7 cellular contexts compared by ENCODE assay signal in the genomic region with DNA sequence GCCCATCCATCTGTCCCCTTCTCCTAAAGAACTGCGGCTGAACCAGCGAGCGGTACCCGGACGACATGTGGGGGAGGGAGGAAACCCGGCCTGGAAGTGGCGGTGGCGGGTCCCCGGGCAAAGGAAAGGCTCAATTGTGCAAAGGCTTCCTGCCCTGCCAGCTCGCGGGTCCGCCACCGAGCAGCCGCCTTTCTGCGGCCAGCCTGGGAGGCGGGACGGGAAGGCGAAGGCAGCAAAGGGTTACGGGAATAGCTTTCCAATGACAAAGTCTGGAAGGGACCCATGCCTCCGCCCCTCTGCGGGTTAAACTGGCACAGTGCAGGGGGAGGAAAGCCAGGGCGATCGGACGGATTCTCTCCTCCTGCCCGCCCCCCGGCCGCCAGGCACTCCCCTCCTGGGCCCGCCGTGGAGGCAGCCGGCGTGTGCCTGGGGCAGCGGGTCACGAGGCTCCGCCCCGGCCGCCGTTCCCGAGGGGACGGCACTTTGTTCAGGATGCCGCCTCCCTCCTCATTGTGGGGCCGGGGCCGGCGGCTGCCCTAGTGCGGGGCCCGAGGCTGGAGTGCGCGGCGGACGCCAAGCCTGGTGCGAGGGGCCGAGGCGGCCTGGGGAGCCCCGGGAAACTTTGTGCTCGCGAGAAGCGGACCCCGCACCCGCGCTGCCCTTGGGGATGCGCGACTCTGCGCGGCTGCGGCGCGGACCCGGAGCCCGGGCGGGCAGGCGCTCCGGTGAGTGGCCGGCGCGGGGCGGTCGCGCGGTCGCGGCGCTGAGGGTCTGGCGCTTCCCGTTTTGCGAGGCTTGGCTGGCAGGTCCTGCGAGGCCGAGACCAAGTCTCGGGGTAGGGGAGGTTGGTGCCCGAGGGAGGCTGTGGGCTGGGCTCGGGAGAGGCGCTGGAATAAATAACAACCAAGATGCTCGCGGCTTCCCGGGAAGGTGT. TPM values are rescaled to one million over a fixed set of nuclear protein-coding genes. Genes with fewer than 3 reads are reported as not detected.
A peak's percentile ranks its signal among the peaks of the same experiment; 100 is the strongest.
DNase-seq lines count a peak whose midpoint lies in the region; ATAC-seq and TF ChIP-seq lines count a peak whose summit lies in the region.

A gene with protein sequence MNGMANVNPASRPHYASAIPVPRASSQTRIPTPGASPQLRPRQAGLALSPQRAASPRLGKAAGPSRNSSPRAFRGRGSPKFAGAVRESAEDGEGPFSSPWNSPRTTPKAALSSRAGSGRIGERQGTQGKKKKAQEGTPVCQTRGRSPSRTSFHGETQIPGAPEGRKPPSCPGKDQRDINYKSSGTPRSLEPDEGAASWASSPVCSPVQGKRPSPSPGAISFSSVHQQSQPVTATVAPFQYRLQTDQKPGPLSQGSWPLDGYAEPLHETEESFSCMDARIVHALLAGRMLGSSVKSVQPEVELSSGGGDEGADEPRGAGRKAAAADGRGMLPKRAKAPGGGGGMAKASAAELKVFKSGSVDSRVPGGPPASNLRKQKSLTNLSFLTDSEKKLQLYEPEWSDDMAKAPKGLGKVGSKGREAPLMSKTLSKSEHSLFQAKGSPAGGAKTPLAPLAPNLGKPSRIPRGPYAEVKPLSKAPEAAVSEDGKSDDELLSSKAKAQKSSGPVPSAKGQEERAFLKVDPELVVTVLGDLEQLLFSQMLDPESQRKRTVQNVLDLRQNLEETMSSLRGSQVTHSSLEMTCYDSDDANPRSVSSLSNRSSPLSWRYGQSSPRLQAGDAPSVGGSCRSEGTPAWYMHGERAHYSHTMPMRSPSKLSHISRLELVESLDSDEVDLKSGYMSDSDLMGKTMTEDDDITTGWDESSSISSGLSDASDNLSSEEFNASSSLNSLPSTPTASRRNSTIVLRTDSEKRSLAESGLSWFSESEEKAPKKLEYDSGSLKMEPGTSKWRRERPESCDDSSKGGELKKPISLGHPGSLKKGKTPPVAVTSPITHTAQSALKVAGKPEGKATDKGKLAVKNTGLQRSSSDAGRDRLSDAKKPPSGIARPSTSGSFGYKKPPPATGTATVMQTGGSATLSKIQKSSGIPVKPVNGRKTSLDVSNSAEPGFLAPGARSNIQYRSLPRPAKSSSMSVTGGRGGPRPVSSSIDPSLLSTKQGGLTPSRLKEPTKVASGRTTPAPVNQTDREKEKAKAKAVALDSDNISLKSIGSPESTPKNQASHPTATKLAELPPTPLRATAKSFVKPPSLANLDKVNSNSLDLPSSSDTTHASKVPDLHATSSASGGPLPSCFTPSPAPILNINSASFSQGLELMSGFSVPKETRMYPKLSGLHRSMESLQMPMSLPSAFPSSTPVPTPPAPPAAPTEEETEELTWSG (N-terminal part only) (plus strand): TSS at position 510 of the 934 bp plus-strand sequence. CDS start 83,758 bp downstream, outside the sequence.

- peaks cover 75% of the 10 kb centered on the region for H3K27me3 Mint-ChIP-seq in activated CD8-positive, alpha-beta memory T cell treated with anti-CD3 and anti-CD28 coated beads, Interleukin-2, amount 10 ng/mL, durations not matched to agents 7 days and 5 days
- peaks cover 55 to 68% (median 66%) of the 10 kb centered on the region in 3 donors for H3K27me3 Mint-ChIP-seq in naive B cell

- peak; percentile 42 for ATAC-seq in activated CD8-positive, alpha-beta memory T cell treated with anti-CD3 and anti-CD28 coated beads, Interleukin-2, amount 10 ng/mL, durations not matched to agents 7 days and 5 days
- ATAC-seq in naive B cell (ENCODE audit: low read depth in 2 of 2): peak; percentile 38 to 39

- no peaks in the 10 kb centered on the region for H3K36me3 Mint-ChIP-seq in activated CD8-positive, alpha-beta memory T cell treated with anti-CD3 and anti-CD28 coated beads, Interleukin-2, amount 10 ng/mL, durations not matched to agents 7 days and 5 days
- peaks cover 0 to 13% of the 10 kb centered on the region in 2 donors for H3K36me3 Mint-ChIP-seq in naive B cell

- no peak within 1 kb of the TSS for H3K27ac Mint-ChIP-seq in activated CD8-positive, alpha-beta memory T cell treated with anti-CD3 and anti-CD28 coated beads, Interleukin-2, amount 10 ng/mL, durations not matched to agents 7 days and 5 days
- peak within 1 kb of the TSS in 3 of 6 donors; percentile 61 to 78 (median 71) for H3K27ac Mint-ChIP-seq in naive B cell

- DNase-seq in EH (ENCODE audit: low read depth): peak; percentile 97
- no peak for DNase-seq in Jurkat, Clone E6-1 (ENCODE audit: low read depth, low spot score)
- no peak for DNase-seq in activated CD8-positive, alpha-beta memory T cell treated with anti-CD3 and anti-CD28 coated beads, Interleukin-2, amount 10 ng/mL, durations not matched to agents 7 days and 5 days
- DNase-seq in fibroblast of villous mesenchyme (ENCODE audit: low read depth): peak; percentile 86
- DNase-seq in naive B cell: no peak
- no peak for DNase-seq in vagina (ENCODE audit: extremely low spot score in 2 of 2)
- DNase-seq in stimulated activated CD4-positive, alpha-beta T cell treated with anti-CD3 and anti-CD28 coated beads, Interleukin-4, amount 100 ng/mL, for 1 hour: no peak

- no peaks in the 10 kb centered on the region for H3K27me3 ChIP-seq in vagina

- no peaks in the 10 kb centered on the region for H3K9me3 ChIP-seq in vagina

- TF ChIP-seq CTCF in fibroblast of villous mesenchyme (IDR thresholded peaks at IDR 0.05; ENCODE audit: insufficient read depth, low read depth, low read length) (no peak), vagina (IDR thresholded peaks at IDR 0.05) (no peak)

- CTCF ChIA-PET in activated CD8-positive, alpha-beta memory T cell treated with anti-CD3 and anti-CD28 coated beads, Interleukin-2, amount 10 ng/mL, durations not matched to agents 7 days and 5 days (lab: Charles Lee): interaction anchor here (1.0 to 2.6 kb wide), 4 partner anchors 8 to 57 kb away, joined by 3 to 12 read pairs (median 4); no protein-coding TSS in a partner anchor

- H3K4me1 Mint-ChIP-seq in activated CD8-positive, alpha-beta memory T cell treated with anti-CD3 and anti-CD28 coated beads, Interleukin-2, amount 10 ng/mL, durations not matched to agents 7 days and 5 days: peaks cover 21% of the 10 kb centered on the region
- H3K4me1 Mint-ChIP-seq in naive B cell: peaks cover 20 to 40% (median 25%) of the 10 kb centered on the region in 3 donors

- intact Hi-C loops in vagina (cut with DNase I): loop anchor here (5.0 to 10.0 kb wide), 3 partner anchors 53 to 416 kb away; a partner anchor contains a TSS

- H3K9me3 Mint-ChIP-seq in activated CD8-positive, alpha-beta memory T cell treated with anti-CD3 and anti-CD28 coated beads, Interleukin-2, amount 10 ng/mL, durations not matched to agents 7 days and 5 days (ENCODE audit: low read depth): no peaks in the 10 kb centered on the region
- peaks cover 0 to 9% (median 0%) of the 10 kb centered on the region in 7 donors for H3K9me3 Mint-ChIP-seq in naive B cell

- peak within 1 kb of the TSS; percentile 90 for H3K27ac ChIP-seq in vagina

- no peaks in the 10 kb centered on the region for H3K36me3 ChIP-seq in vagina

- peak; percentile 24 to 66 for TF ChIP-seq POLR2A in vagina (IDR thresholded peaks at IDR 0.05)

- H3K4me1 ChIP-seq in vagina: peaks cover 76% of the 10 kb centered on the region

- peak within 1 kb of the TSS; percentile 42 for H3K4me3 ChIP-seq in Jurkat, Clone E6-1 (ENCODE audit: low read length)
- H3K4me3 ChIP-seq in fibroblast of villous mesenchyme (ENCODE audit: low read depth, low read length) (peak within 1 kb of the TSS; percentile 79), vagina (peak within 1 kb of the TSS; percentile 56 to 64)

- H3K4me3 Mint-ChIP-seq in activated CD8-positive, alpha-beta memory T cell treated with anti-CD3 and anti-CD28 coated beads, Interleukin-2, amount 10 ng/mL, durations not matched to agents 7 days and 5 days: peak within 1 kb of the TSS; percentile 27
- peak within 1 kb of the TSS; percentile 71 to 89 (median 84) for H3K4me3 Mint-ChIP-seq in naive B cell

RNA-seq across cellular contexts. Expression of the gene that starts here (rescaled TPM):
- polyA plus RNA-seq in Jurkat, Clone E6-1 (2012; ENCODE audit: insufficient read depth, insufficient read length): 2.8 TPM
- 1 to 10 TPM; 1.4 to 2.8 TPM for total RNA-seq in activated CD8-positive, alpha-beta memory T cell treated with anti-CD3 and anti-CD28 coated beads, Interleukin-2, amount 10 ng/mL, durations not matched to agents 7 days and 5 days
- total RNA-seq in fibroblast of villous mesenchyme (37.6 and 48.6 TPM in 2 replicates), vagina (45.9 TPM)
- 1 to 10 TPM in 3 of 6 donors, under 1 TPM in 3; 0.15 to 3.1 (median 1.0) TPM for polyA plus RNA-seq in naive B cell (ENCODE audit: low read depth in 6 of 6)

Comparison
In these comparisons a context has a peak if more than half of its experiments do, and no peak if none do; other contexts are left out.
1. RNA of the gene that starts here (total RNA-seq): 45.9 TPM in vagina (single experiment) and 37.6 to 48.6 TPM in fibroblast of villous mesenchyme; 1.4 to 2.8 TPM in activated CD8-positive, alpha-beta memory T cell treated with anti-CD3 and anti-CD28 coated beads, Interleukin-2, amount 10 ng/mL, durations not matched to agents 7 days and 5 days; every median in the first group is over 10 times any median in the second.
2. DNase-seq: peak in EH (single experiment) and fibroblast of villous mesenchyme (single experiment); none in Jurkat, Clone E6-1 (single experiment), activated CD8-positive, alpha-beta memory T cell treated with anti-CD3 and anti-CD28 coated beads, Interleukin-2, amount 10 ng/mL, durations not matched to agents 7 days and 5 days (single experiment), naive B cell (single experiment), vagina (0 of 2) and stimulated activated CD4-positive, alpha-beta T cell treated with anti-CD3 and anti-CD28 coated beads, Interleukin-4, amount 100 ng/mL, for 1 hour (single experiment).
3. Peak in every context shown above with its lines, with median percentiles within 50 percentile points of each other: H3K4me3 ChIP-seq.